In the genomic region with DNA sequence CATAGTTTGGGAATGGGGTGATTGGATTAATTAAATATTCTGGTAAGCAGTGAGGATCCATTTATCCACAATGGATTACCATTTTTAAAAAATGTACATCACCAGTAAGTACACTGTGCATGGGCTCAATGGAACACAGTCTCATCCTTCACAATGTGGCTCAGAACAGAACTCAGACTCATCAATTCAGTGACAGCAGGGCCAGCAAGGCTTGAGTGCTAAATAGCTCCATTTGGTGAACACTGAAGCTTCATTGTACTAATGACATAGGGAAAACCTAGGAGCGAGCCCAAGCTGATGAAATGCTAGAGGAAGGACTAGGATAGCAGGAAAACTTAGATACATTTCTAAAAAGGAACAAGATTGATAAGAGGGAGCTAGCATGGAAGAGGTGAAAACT, we compare ENCODE assay signal across 21 cellular contexts.
DNase-seq lines count a peak whose midpoint lies in the region; ATAC-seq, FAIRE-seq and TF ChIP-seq lines count a peak whose summit lies in the region.
"Had no signal": no experiment of that assay in that cellular context is flagged by ENCODE, and none has a peak within 500 bp of the region (broad histone marks: within the 10 kb centered on the region; RNA-seq: fewer than 3 reads in every experiment).

No MANE protein-coding gene starts in this region.

- no peaks in the 10 kb centered on the region for H3K36me3 ChIP-seq in neural progenitor cell
- H3K36me3 ChIP-seq in uterus: no peaks in the 10 kb centered on the region

- H3K9me3 Mint-ChIP-seq in glutamatergic neuron (ENCODE audit: unreplicated experiment) (peaks cover 4% of the 10 kb centered on the region), neural progenitor cell (peaks cover 18% of the 10 kb centered on the region)
- H3K9me3 Mint-ChIP-seq in activated naive CD8-positive, alpha-beta T cell treated with anti-CD3 and anti-CD28 coated beads for 36 hours: no peaks in the 10 kb centered on the region
- H3K9me3 Mint-ChIP-seq: CD4-positive, alpha-beta memory T cell had no signal

- H3K36me3 Mint-ChIP-seq in glutamatergic neuron (ENCODE audit: unreplicated experiment): no peaks in the 10 kb centered on the region
- no peaks in the 10 kb centered on the region for H3K36me3 Mint-ChIP-seq in neural progenitor cell
- no peaks in the 10 kb centered on the region for H3K36me3 Mint-ChIP-seq in activated naive CD8-positive, alpha-beta T cell treated with anti-CD3 and anti-CD28 coated beads for 36 hours
- H3K36me3 Mint-ChIP-seq: CD4-positive, alpha-beta memory T cell had no signal

- no peaks in the 10 kb centered on the region for H3K9me3 ChIP-seq in neural progenitor cell (ENCODE audit: low read depth)
- H3K9me3 ChIP-seq in uterus: no peaks in the 10 kb centered on the region
- H3K9me3 ChIP-seq: SK-N-SH had no signal

- no peak for ATAC-seq in HG02938 (IDR thresholded peaks at IDR 0.05; ENCODE audit: unreplicated experiment)
- ATAC-seq: GM12878, HCT116 had no signal

- intact Hi-C loops in uterus (cut with DNase I; ENCODE audit: low total_unique reads): no loop called here

- H3K4me3 Mint-ChIP-seq in glutamatergic neuron (ENCODE audit: unreplicated experiment) (peak overlapping the region; percentile 60), neural progenitor cell (no peak overlapping the region)
- no peak overlapping the region for H3K4me3 Mint-ChIP-seq in activated naive CD8-positive, alpha-beta T cell treated with anti-CD3 and anti-CD28 coated beads for 36 hours
- H3K4me3 Mint-ChIP-seq: CD4-positive, alpha-beta memory T cell had no signal

- H3F3A ChIP-seq in neural progenitor cell (ENCODE audit: low read depth): peaks cover 26% of the 10 kb centered on the region

- H3K9ac ChIP-seq in neural progenitor cell: no peak overlapping the region
- H3K9ac ChIP-seq: SK-N-SH had no signal

- no peaks in the 10 kb centered on the region for H3K79me2 ChIP-seq in neural progenitor cell (ENCODE audit: low read depth)

- H3K27ac ChIP-seq in neural progenitor cell: peak overlapping the region; percentile 97
- H3K27ac ChIP-seq in uterus: no peak overlapping the region

- peak; percentile 98 for DNase-seq in NCI-H1694 treated with DMSO at 0.1 percent for 48 hours (lab: John Stamatoyannopoulos, UW)
- peak; percentile 68 for DNase-seq in NCI-H82 (lab: John Stamatoyannopoulos, UW)
- peak; percentile 18 for DNase-seq in glutamatergic neuron
- DNase-seq in neural progenitor cell (ENCODE audit: low spot score): no peak
- DNase-seq in uterus: no peak
- no peak for DNase-seq in activated naive CD8-positive, alpha-beta T cell treated with anti-CD3 and anti-CD28 coated beads for 36 hours
- DNase-seq in H54 (ENCODE audit: insufficient read length, low spot score): no peak
- DNase-seq: AML-193; CD4-positive, alpha-beta memory T cell; COR-L47; GOT3; NCI-H1048; NCI-H1417; NCI-H187 treated with DMSO at 0.1 percent for 48 hours; SK-N-SH; SW 1271 had no signal

- H3K4me1 Mint-ChIP-seq in glutamatergic neuron (ENCODE audit: low read depth, unreplicated experiment) (peaks cover 32% of the 10 kb centered on the region), neural progenitor cell (peaks cover 24% of the 10 kb centered on the region)
- H3K4me1 Mint-ChIP-seq in activated naive CD8-positive, alpha-beta T cell treated with anti-CD3 and anti-CD28 coated beads for 36 hours: no peaks in the 10 kb centered on the region
- H3K4me1 Mint-ChIP-seq: CD4-positive, alpha-beta memory T cell had no signal

- H3K4me1 ChIP-seq in neural progenitor cell: peaks cover 42% of the 10 kb centered on the region
- no peaks in the 10 kb centered on the region for H3K4me1 ChIP-seq in uterus

- H4K20me1 ChIP-seq in neural progenitor cell (ENCODE audit: low read depth): no peaks in the 10 kb centered on the region

- no peak for TF ChIP-seq POLR2A in uterus (IDR thresholded peaks at IDR 0.05)
- TF ChIP-seq POLR2A in H54 (IDR thresholded peaks at IDR 0.05; ENCODE audit: low read depth, low read length): no peak

- no peak for FAIRE-seq in H54 (lab: Jason Lieb, UNC)
- FAIRE-seq: G401.6, GM12878, RCC 7860 had no signal

- no peak for TF ChIP-seq CTCF in glutamatergic neuron (IDR thresholded peaks at IDR 0.05; ENCODE audit: partially characterized antibody, unreplicated experiment)
- no peak for TF ChIP-seq CTCF in neural progenitor cell (IDR thresholded peaks at IDR 0.05)
- TF ChIP-seq CTCF in uterus (IDR thresholded peaks at IDR 0.05): no peak

- no peak overlapping the region for H3K4me3 ChIP-seq in neural progenitor cell
- no peak overlapping the region for H3K4me3 ChIP-seq in uterus
- H3K4me3 ChIP-seq: GM12878 had no signal

- H3K4me2 ChIP-seq in neural progenitor cell: peak overlapping the region; percentile 7
- H3K4me2 ChIP-seq: SK-N-SH had no signal

- peak overlapping the region; percentile 100 for H3K27ac Mint-ChIP-seq in glutamatergic neuron (ENCODE audit: unreplicated experiment)
- H3K27ac Mint-ChIP-seq in neural progenitor cell: peak overlapping the region; percentile 64
- no peak overlapping the region for H3K27ac Mint-ChIP-seq in activated naive CD8-positive, alpha-beta T cell treated with anti-CD3 and anti-CD28 coated beads for 36 hours
- H3K27ac Mint-ChIP-seq: CD4-positive, alpha-beta memory T cell had no signal

- H3K27me3 ChIP-seq in neural progenitor cell (no peaks in the 10 kb centered on the region), uterus (no peaks in the 10 kb centered on the region)

- peak overlapping the region; percentile 1 for H2AFZ ChIP-seq in neural progenitor cell (replicated peaks)

- H3K27me3 Mint-ChIP-seq in glutamatergic neuron (ENCODE audit: unreplicated experiment): peaks cover 3% of the 10 kb centered on the region
- peaks cover 3% of the 10 kb centered on the region for H3K27me3 Mint-ChIP-seq in neural progenitor cell (ENCODE audit: insufficient read depth, low read depth)
- peaks cover 11% of the 10 kb centered on the region for H3K27me3 Mint-ChIP-seq in activated naive CD8-positive, alpha-beta T cell treated with anti-CD3 and anti-CD28 coated beads for 36 hours

Comparison
In these comparisons a context has a peak if more than half of its experiments do, and no peak if none do; other contexts are left out.
1. DNase-seq: peak in NCI-H1694 treated with DMSO at 0.1 percent for 48 hours (single experiment), NCI-H82 (single experiment) and glutamatergic neuron (single experiment); none in neural progenitor cell (single experiment), uterus (0 of 2), activated naive CD8-positive, alpha-beta T cell treated with anti-CD3 and anti-CD28 coated beads for 36 hours (single experiment) and H54 (single experiment).